ENCODE assay signal across 17 cellular contexts in the genomic region with DNA sequence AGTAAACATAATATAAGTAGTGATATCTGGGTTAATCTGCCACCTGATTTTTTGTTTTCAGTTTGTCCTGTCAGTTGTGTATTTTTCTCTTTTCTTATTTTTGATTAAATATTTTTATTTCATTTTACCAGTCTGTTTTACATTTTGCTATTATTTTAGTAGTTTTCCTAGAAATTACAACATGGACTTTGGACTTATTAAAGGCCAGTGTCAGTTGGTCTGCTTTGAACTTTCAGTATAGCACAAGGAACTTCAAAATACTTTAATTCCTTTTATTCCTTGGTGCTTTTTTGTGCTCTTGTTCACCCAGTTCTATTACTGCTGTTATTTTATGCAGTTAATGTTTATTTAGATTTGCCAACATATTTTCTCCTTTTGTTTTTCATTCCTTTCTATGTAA.
DNase-seq lines count a peak whose midpoint lies in the region; ATAC-seq and TF ChIP-seq lines count a peak whose summit lies in the region.
"Had no signal": no experiment of that assay in that cellular context is flagged by ENCODE, and none has a peak within 500 bp of the region (broad histone marks: within the 10 kb centered on the region; RNA-seq: fewer than 3 reads in every experiment).

No MANE protein-coding gene starts in this region.

- H3K9me3 ChIP-seq in KOPT-K1 (ENCODE audit: insufficient read depth, low read length, poor library complexity, severe bottlenecking) (no peaks in the 10 kb centered on the region), Caco-2 (0 out of 2 replicates have a peak, but pooled peaks cover 3% of the 10 kb centered on the region)
- H3K9me3 ChIP-seq: heart left ventricle had no signal

- DNase-seq in activated CD4-positive, alpha-beta T cell treated with anti-CD3 and anti-CD28 coated beads for 36 hours: no peak
- DNase-seq in activated CD4-positive, alpha-beta T cell treated with anti-CD3 and anti-CD28 coated beads for 1 hour: no peak
- DNase-seq in immature natural killer cell (no peak), renal cortical epithelial cell (ENCODE audit: low read depth) (peak; percentile 21), NCI-H2107 (lab: John Stamatoyannopoulos, UW) (no peak), Caco-2 (no peak), NCI-H1092 (lab: John Stamatoyannopoulos, UW) (no peak)
- DNase-seq: activated naive CD4-positive, alpha-beta T cell treated with anti-CD3 and anti-CD28 coated beads, Interleukin-2, amount 50 U/mL, for 16 hours; effector CD4-positive, alpha-beta T cell; heart left ventricle; NCI-H1048; NCI-H526 treated with DMSO at 0.1 percent for 48 hours; PC-9; small intestine; stimulated activated naive CD4-positive, alpha-beta T cell had no signal

- no peaks in the 10 kb centered on the region for H3K9me3 Mint-ChIP-seq in activated CD4-positive, alpha-beta T cell treated with anti-CD3 and anti-CD28 coated beads for 36 hours (ENCODE audit: low read depth)
- H3K9me3 Mint-ChIP-seq in immature natural killer cell (no peaks in the 10 kb centered on the region), Caco-2 (ENCODE audit: unreplicated experiment) (peaks cover under 1% of the 10 kb centered on the region)

- H3K36me3 Mint-ChIP-seq in activated CD4-positive, alpha-beta T cell treated with anti-CD3 and anti-CD28 coated beads for 36 hours (ENCODE audit: low read depth): peaks cover 14% of the 10 kb centered on the region
- H3K36me3 Mint-ChIP-seq in immature natural killer cell (peaks cover 0 to 5% (median 3%) of the 10 kb centered on the region in 3 donors), Caco-2 (ENCODE audit: insufficient read depth, unreplicated experiment) (peaks cover 8% of the 10 kb centered on the region)

- peaks cover 38% of the 10 kb centered on the region for H3K4me1 Mint-ChIP-seq in activated CD4-positive, alpha-beta T cell treated with anti-CD3 and anti-CD28 coated beads for 36 hours
- H3K4me1 Mint-ChIP-seq in immature natural killer cell (peaks cover 29 to 33% of the 10 kb centered on the region in 2 donors), Caco-2 (ENCODE audit: low read depth, unreplicated experiment) (peaks cover 36% of the 10 kb centered on the region)

- CTCF ChIA-PET in activated CD4-positive, alpha-beta T cell treated with anti-CD3 and anti-CD28 coated beads for 36 hours (lab: Charles Lee): no interaction called here
- CTCF ChIA-PET in Caco-2 (lab: Charles Lee): no interaction called here

- no peak overlapping the region for H3K4me3 Mint-ChIP-seq in activated CD4-positive, alpha-beta T cell treated with anti-CD3 and anti-CD28 coated beads for 36 hours
- H3K4me3 Mint-ChIP-seq in immature natural killer cell: peak overlapping the region in 2 of 5 donors; percentile 44 to 87
- H3K4me3 Mint-ChIP-seq in Caco-2 (ENCODE audit: unreplicated experiment): no peak overlapping the region

- no peak for TF ChIP-seq CTCF in Caco-2 (IDR thresholded peaks at IDR 0.05; ENCODE audit: insufficient read depth in 1 of 2, low read depth in 1 of 2, low read length in 1 of 2, severe bottlenecking in 1 of 2, unreplicated experiment in 1 of 2)

- intact Hi-C loops in activated CD4-positive, alpha-beta T cell treated with anti-CD3 and anti-CD28 coated beads for 36 hours (cut with DNase I, micrococcal nuclease): loop anchor here (1.0 to 5.0 kb wide), 6 partner anchors 149 to 806 kb away; partner anchors contain the start of genes KL (in 1 of the 2), N4BP2L1 (in 1 of the 2), N4BP2L2 (in 1 of the 2) and PDS5B (in 1 of the 2)
- intact Hi-C loops in Caco-2 (cut with micrococcal nuclease; ENCODE audit: unreplicated experiment): no loop called here

- POLR2A ChIA-PET in activated CD4-positive, alpha-beta T cell treated with anti-CD3 and anti-CD28 coated beads for 36 hours (lab: Charles Lee): no interaction called here
- POLR2A ChIA-PET in Caco-2 (lab: Charles Lee): no interaction called here

- H3K27ac ChIP-seq in KOPT-K1 (ENCODE audit: low read depth, low read length, poor library complexity, severe bottlenecking): peak overlapping the region; percentile 79
- H3K27ac ChIP-seq: C4-2B, PC-9 had no signal

- peaks cover 26% of the 10 kb centered on the region for H3K4me1 ChIP-seq in Caco-2

- BruUV-seq in Caco-2 (replicated peaks; lab: Mats Ljungman, UMichigan): no TSS peak

- no peaks in the 10 kb centered on the region for H3K27me3 Mint-ChIP-seq in activated CD4-positive, alpha-beta T cell treated with anti-CD3 and anti-CD28 coated beads for 36 hours
- H3K27me3 Mint-ChIP-seq in immature natural killer cell (ENCODE audit: low read depth in 3 of 3): peaks cover 0 to 2% (median 0%) of the 10 kb centered on the region in 3 donors
- H3K27me3 Mint-ChIP-seq in Caco-2 (ENCODE audit: insufficient read depth, unreplicated experiment): no peaks in the 10 kb centered on the region

- no peak overlapping the region for H3K4me3 ChIP-seq in Caco-2 (ENCODE audit: low read depth, low read length)
- H3K4me3 ChIP-seq: PC-9 had no signal

- ATAC-seq in activated CD4-positive, alpha-beta T cell treated with anti-CD3 and anti-CD28 coated beads for 36 hours: no peak
- ATAC-seq: heart left ventricle had no signal

- peak overlapping the region; percentile 92 for H3K27ac Mint-ChIP-seq in activated CD4-positive, alpha-beta T cell treated with anti-CD3 and anti-CD28 coated beads for 36 hours
- H3K27ac Mint-ChIP-seq in immature natural killer cell (peak overlapping the region; percentile 92 to 98 (median 94)), Caco-2 (ENCODE audit: unreplicated experiment) (no peak overlapping the region)

- H3K27me3 ChIP-seq in Caco-2 (replicated peaks; ENCODE audit: control insufficient read depth, insufficient read depth, low read length): no peaks in the 10 kb centered on the region
- H3K27me3 ChIP-seq: heart left ventricle had no signal

- H3K36me3 ChIP-seq in KOPT-K1 (ENCODE audit: insufficient read depth, low read length) (peaks cover 23% of the 10 kb centered on the region), Caco-2 (ENCODE audit: control insufficient read depth, insufficient read depth, low read length) (no peaks in the 10 kb centered on the region)
